22 cellular contexts compared by ENCODE assay signal in the genomic region with DNA sequence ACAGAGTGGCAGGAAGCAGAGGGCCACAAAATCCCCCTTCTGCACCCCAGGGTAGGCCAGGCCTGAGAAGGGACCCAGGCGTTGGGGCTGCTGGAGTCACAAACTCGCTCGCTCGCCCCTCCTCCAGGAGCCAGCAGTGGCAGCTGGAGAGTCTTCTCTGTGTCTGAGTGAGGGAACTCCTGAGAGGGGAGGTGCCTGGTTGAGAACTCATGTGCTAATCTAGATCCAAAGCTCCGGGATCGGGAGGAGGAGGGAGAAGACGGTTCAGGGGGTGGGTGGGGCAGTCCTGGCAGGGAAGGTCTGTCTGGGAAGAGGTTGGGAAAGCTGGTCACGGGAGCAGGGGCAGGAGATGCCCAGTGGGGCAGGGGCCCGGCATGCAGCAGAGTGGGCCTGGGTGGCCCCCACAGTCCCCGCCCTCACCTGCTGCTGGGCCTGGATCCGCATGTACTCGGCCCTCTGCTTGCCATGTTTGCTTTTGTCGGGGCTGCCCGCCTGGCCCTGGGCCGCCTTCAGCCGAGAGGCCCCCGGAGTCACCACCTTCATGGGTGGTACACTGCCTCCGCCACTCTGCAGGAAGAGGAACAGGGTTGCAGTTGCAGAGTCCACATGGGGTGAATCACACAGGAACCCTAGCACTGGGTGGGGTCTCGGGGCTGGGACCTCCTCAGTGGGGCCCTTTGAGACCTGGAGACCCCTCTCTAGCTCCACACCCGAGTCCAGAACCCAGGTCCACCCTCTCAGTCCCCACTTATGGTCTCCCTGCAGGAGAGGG.
DNase-seq lines count a peak whose midpoint lies in the region; ATAC-seq, FAIRE-seq and TF ChIP-seq lines count a peak whose summit lies in the region.
"Had no signal": no experiment of that assay in that cellular context is flagged by ENCODE, and none has a peak within 500 bp of the region (broad histone marks: within the 10 kb centered on the region; RNA-seq: fewer than 3 reads in every experiment).

No MANE protein-coding gene starts in this region.

- no peak overlapping the region for H3K9ac ChIP-seq in HepG2 (ENCODE audit: insufficient read depth, low read depth, low read length)

- no peak overlapping the region for H3K4me2 ChIP-seq in HepG2 (ENCODE audit: low read depth, low read length)

- TF ChIP-seq EP300 in HepG2 (IDR thresholded peaks at IDR 0.05; ENCODE audit: low read depth in 2 of 2, low read length in 2 of 2) (no peak), HepG2 (CRISPR knock-in tag; IDR thresholded peaks at IDR 0.05; ENCODE audit: borderline replicate concordance) (no peak), esophagus muscularis mucosa (IDR thresholded peaks at IDR 0.05) (no peak)

- no peak for TF ChIP-seq CTCF in HepG2 (CRISPR knock-in tag; IDR thresholded peaks at IDR 0.05)
- no peak for TF ChIP-seq CTCF in esophagus muscularis mucosa (IDR thresholded peaks at IDR 0.05)

- no peak overlapping the region for H2AFZ ChIP-seq in HepG2 (ENCODE audit: low read length)

- H4K20me1 ChIP-seq in HepG2 (ENCODE audit: insufficient read depth, low read length), result 0 out of 2 replicates have a peak, but pooled peaks cover 4% of the 10 kb centered on the region

- POLR2A ChIA-PET in HepG2 (lab: Yijun Ruan, JAX), result no interaction called here

- no peaks in the 10 kb centered on the region for H3K36me3 Mint-ChIP-seq in T-helper 17 cell (ENCODE audit: low read depth)
- H3K36me3 Mint-ChIP-seq: CD14-positive monocyte, IgD-negative memory B cell had no signal

- H3K27me3 ChIP-seq in right cardiac atrium (ENCODE audit: control insufficient read depth, insufficient read depth), result no peaks in the 10 kb centered on the region
- H3K27me3 ChIP-seq in HepG2 (ENCODE audit: control insufficient read depth in 1 of 2, insufficient read depth in 2 of 2, low read length in 2 of 2), result peaks cover 6 to 39% of the 10 kb centered on the region in 2 experiments; a peak in 4 of 5 replicates
- peaks cover 0 to 70% (median 0%) of the 10 kb centered on the region in 4 donors for H3K27me3 ChIP-seq in esophagus muscularis mucosa

- TF ChIP-seq RAD21 in HepG2 (CRISPR knock-in tag; IDR thresholded peaks at IDR 0.05), result no peak

- CTCF ChIA-PET in HepG2 (lab: Yijun Ruan, JAX; ENCODE audit: low intra/inter-chr PET ratio, low total read pairs), result no interaction called here

- no TSS peak for BruUV-seq in HepG2 (replicated peaks; lab: Mats Ljungman, UMichigan)

- no peak for FAIRE-seq in HepG2 (lab: Jason Lieb, UNC)
- FAIRE-seq: H54 had no signal

- WGBS in right cardiac atrium, result 76% methylated on average over 20 of the region's 20 CpGs
- WGBS in HepG2 (ENCODE audit: low lambda C conversion rate), result 26% methylated on average over 19 of the region's 20 CpGs
- 81% methylated on average over 8 of the region's 20 CpGs for WGBS in esophagus muscularis mucosa

- peak overlapping the region; percentile 12 for H3K4me3 Mint-ChIP-seq in T-helper 17 cell
- H3K4me3 Mint-ChIP-seq: CD14-positive monocyte, IgD-negative memory B cell had no signal

- ATAC-seq in Right ventricle myocardium superior (ENCODE audit: poor library complexity) (no peak), right cardiac atrium (no peak), T-helper 17 cell (no peak), HepG2 (peak; percentile 9; the same call in 2 of the 3 replicates)

- in situ Hi-C loops in HepG2 (cut with HindIII; ENCODE audit: extremely low pct_ligation_motif_present, low pct_unique_long_range_greater_than_20kb), result no loop called here

- DNase-seq in Right ventricle myocardium superior (peak; percentile 12), right cardiac atrium (no peak), T-helper 17 cell (no peak), HepG2 (ENCODE audit: low spot score) (no peak), esophagus muscularis mucosa (ENCODE audit: extremely low spot score) (no peak), cerebellar nuclear complex (lab: John Stamatoyannopoulos, UW) (no peak), COLO829 (ENCODE audit: low spot score) (no peak)
- DNase-seq: 8988T; DMS79 treated with DMSO at 0.1 percent for 48 hours; Karpas-422; MV-4-11; NCI-H1105 treated with DMSO at 0.1 percent for 48 hours; NCI-H2081 treated with DMSO at 0.1 percent for 48 hours; NCI-H2171 treated with DMSO at 0.1 percent for 48 hours; NCI-H446; NCI-H69; NK-92 treated with Interleukin-12 subunit alpha and Interleukin-12 subunit beta, amount 100 ng/mL, for 24 hours; SIG-M5 had no signal

- H3K79me2 ChIP-seq in HepG2 (ENCODE audit: insufficient read depth, low read length), result no peaks in the 10 kb centered on the region

- H3K27me3 Mint-ChIP-seq in T-helper 17 cell, result peaks cover 46% of the 10 kb centered on the region

- H3K9me3 ChIP-seq in right cardiac atrium (ENCODE audit: control insufficient read depth, low read length), result no peaks in the 10 kb centered on the region
- no peaks in the 10 kb centered on the region for H3K9me3 ChIP-seq in T-helper 17 cell (ENCODE audit: control insufficient read depth, low read length, poor library complexity, severe bottlenecking)
- no peaks in the 10 kb centered on the region for H3K9me3 ChIP-seq in HepG2 (ENCODE audit: low read length)
- H3K9me3 ChIP-seq in esophagus muscularis mucosa, result no peaks in the 10 kb centered on the region

- H3K4me1 ChIP-seq in right cardiac atrium (ENCODE audit: control insufficient read depth, insufficient read depth, low read length) (no peaks in the 10 kb centered on the region), HepG2 (ENCODE audit: insufficient read depth, low read length) (peaks cover 16% of the 10 kb centered on the region), esophagus muscularis mucosa (no peaks in the 10 kb centered on the region)

- no peak overlapping the region for H3K27ac Mint-ChIP-seq in T-helper 17 cell
- H3K27ac Mint-ChIP-seq: CD14-positive monocyte, IgD-negative memory B cell had no signal

- intact Hi-C loops in Right ventricle myocardium superior (cut with DNase I) (no loop called here), right cardiac atrium (cut with DNase I) (no loop called here), HepG2 (cut with micrococcal nuclease; ENCODE audit: unreplicated experiment) (no loop called here), esophagus muscularis mucosa (cut with DNase I) (no loop called here)

- H3K4me1 Mint-ChIP-seq in T-helper 17 cell, result peaks cover 2% of the 10 kb centered on the region
- H3K4me1 Mint-ChIP-seq: CD14-positive monocyte, IgD-negative memory B cell had no signal

- H3K4me3 ChIP-seq in right cardiac atrium (ENCODE audit: low read length) (no peak overlapping the region), HepG2 (replicated peaks in 1 of 3; ENCODE audit: insufficient read depth in 1 of 3, low read depth in 2 of 3, low read length in 3 of 3) (no peak overlapping the region), esophagus muscularis mucosa (no peak overlapping the region)

- H3K27ac ChIP-seq in right cardiac atrium (ENCODE audit: low read length), result no peak overlapping the region
- H3K27ac ChIP-seq in HepG2 (ENCODE audit: extremely low read length, insufficient read depth, low read length), result no peak overlapping the region
- H3K27ac ChIP-seq in esophagus muscularis mucosa (replicated peaks in 1 of 4), result no peak overlapping the region
- H3K27ac ChIP-seq: RWPE1 had no signal

- no peak for TF ChIP-seq POLR2A in HepG2 (IDR thresholded peaks at IDR 0.05; ENCODE audit: insufficient read depth in 1 of 2, low read depth in 2 of 2, low read length in 2 of 2)
- no peak for TF ChIP-seq POLR2A in esophagus muscularis mucosa (IDR thresholded peaks at IDR 0.05; ENCODE audit: low read depth)

- H3K36me3 ChIP-seq in HepG2 (replicated peaks in 1 of 2; ENCODE audit: control insufficient read depth in 1 of 2, insufficient read depth in 2 of 2, low read length in 2 of 2) (no peaks in the 10 kb centered on the region), esophagus muscularis mucosa (no peaks in the 10 kb centered on the region)
